In genomic region chr1:38926091-38926490, GRCh38 we compare ENCODE assay signal across 37 cellular contexts. TPM values are rescaled to one million over a fixed set of nuclear protein-coding genes. Genes with fewer than 3 reads are reported as not detected.
"Had no signal": no experiment of that assay in that cellular context is flagged by ENCODE, and none has a peak within 500 bp of the region (broad histone marks: within the 10 kb centered on the region; RNA-seq: fewer than 3 reads in every experiment).

No MANE protein-coding gene starts in this region.

- H3K27me3 ChIP-seq: adrenal gland, body of pancreas, breast epithelium, MG63 had no signal

- H3K4me3 ChIP-seq: adrenal gland, body of pancreas, breast epithelium, MG63, SJCRH30, SK-N-MC had no signal

- H3K36me3 ChIP-seq: adrenal gland, breast epithelium, MG63, SJCRH30 had no signal

- H3K27ac ChIP-seq: adrenal gland, body of pancreas, breast epithelium, SJCRH30, SK-N-MC, VCaP had no signal

- H3K9me3 ChIP-seq: adrenal gland, body of pancreas, breast epithelium, MG63, SJCRH30 had no signal

- DNase-seq: activated B cell treated with CpG ODN at 0.5 μM for 24 hours; activated CD4-positive, alpha-beta memory T cell treated with anti-CD3 and anti-CD28 coated beads, Interleukin-2, amount 10 ng/mL, durations not matched to agents 7 days and 5 days; activated CD4-positive, alpha-beta T cell treated with anti-CD3 and anti-CD28 coated beads for 48 hours; activated CD4-positive, CD25-positive, alpha-beta regulatory T cell treated with anti-CD3 and anti-CD28 coated beads, Interleukin-2, amount 50 U/mL, for 72 hours; activated gamma-delta T cell; activated naive CD4-positive, alpha-beta T cell treated with anti-CD3 and anti-CD28 coated beads for 36 hours; activated T-cell treated with anti-CD3 and anti-CD28 coated beads, Interleukin-2, amount 50 U/mL, for 1 hour; activated T-cell treated with anti-CD3 and anti-CD28 coated beads, Interleukin-2, amount 50 U/mL, for 72 hours; adrenal gland; body of pancreas; Kasumi-1; KG1; MG63; NCI-H1048; NCI-H1105 treated with DMSO at 0.1 percent for 48 hours; NCI-H1436; NCI-H1694; NCI-H1930; NCI-H2081 treated with DMSO at 0.1 percent for 48 hours; NCI-H345; NCI-H524 treated with DMSO at 0.1 percent for 48 hours; NK-92 treated with Interleukin-12 subunit alpha and Interleukin-12 subunit beta, amount 100 ng/mL, for 24 hours; PC-3; Right ventricle myocardium superior; SJCRH30; T-cell; T-helper 17 cell; T-helper 9 cell had no signal

- ATAC-seq: activated naive CD4-positive, alpha-beta T cell treated with anti-CD3 and anti-CD28 coated beads, Interleukin-2, amount 50 U/mL, for 72 hours; activated T-cell treated with anti-CD3 and anti-CD28 coated beads, Interleukin-2, amount 50 U/mL, for 72 hours; activated T-helper 17 cell treated with anti-CD3 and anti-CD28 coated beads, Interleukin-2, amount 50 U/mL, for 72 hours; body of pancreas; PC-3; T-cell; T-helper 17 cell had no signal

- H3K4me1 ChIP-seq: adrenal gland, body of pancreas, breast epithelium, SJCRH30 had no signal

RNA-seq across cellular contexts. Expression of gene RHBDL2, which starts 15.5 kb away (rescaled TPM):
- total RNA-seq: activated B cell treated with CpG ODN at 0.5 μM for 24 hours; activated CD4-positive, alpha-beta memory T cell treated with anti-CD3 and anti-CD28 coated beads, Interleukin-2, amount 10 ng/mL, durations not matched to agents 7 days and 5 days; activated CD8-positive, alpha-beta memory T cell treated with anti-CD3 and anti-CD28 coated beads for 36 hours; activated naive CD4-positive, alpha-beta T cell treated with anti-CD3 and anti-CD28 coated beads for 36 hours; activated naive CD4-positive, alpha-beta T cell treated with anti-CD3 and anti-CD28 coated beads, Interleukin-2, amount 50 U/mL, for 72 hours; activated T-cell treated with anti-CD3 and anti-CD28 coated beads, Interleukin-2, amount 50 U/mL, for 72 hours; activated T-helper 17 cell treated with anti-CD3 and anti-CD28 coated beads, Interleukin-2, amount 50 U/mL, for 72 hours; astrocyte; cardiac septum; NCI-H460; Right ventricle myocardium superior; T-cell; T-helper 17 cell had no signal

RNA-seq across cellular contexts. Expression of gene GJA9, which starts 44.7 kb away (rescaled TPM):
- total RNA-seq: activated B cell treated with CpG ODN at 0.5 μM for 24 hours; activated CD4-positive, alpha-beta memory T cell treated with anti-CD3 and anti-CD28 coated beads, Interleukin-2, amount 10 ng/mL, durations not matched to agents 7 days and 5 days; activated CD8-positive, alpha-beta memory T cell treated with anti-CD3 and anti-CD28 coated beads for 36 hours; activated naive CD4-positive, alpha-beta T cell treated with anti-CD3 and anti-CD28 coated beads for 36 hours; activated naive CD4-positive, alpha-beta T cell treated with anti-CD3 and anti-CD28 coated beads, Interleukin-2, amount 50 U/mL, for 72 hours; activated T-cell treated with anti-CD3 and anti-CD28 coated beads, Interleukin-2, amount 50 U/mL, for 72 hours; activated T-helper 17 cell treated with anti-CD3 and anti-CD28 coated beads, Interleukin-2, amount 50 U/mL, for 72 hours; adrenal gland; astrocyte; body of pancreas; breast epithelium; cardiac septum; NCI-H460; PC-3; Right ventricle myocardium superior; SJCRH30; T-cell; T-helper 17 cell had no signal
- polyA plus RNA-seq: adrenal gland had no signal
